8 cellular contexts compared by ENCODE assay signal in the genomic region with DNA sequence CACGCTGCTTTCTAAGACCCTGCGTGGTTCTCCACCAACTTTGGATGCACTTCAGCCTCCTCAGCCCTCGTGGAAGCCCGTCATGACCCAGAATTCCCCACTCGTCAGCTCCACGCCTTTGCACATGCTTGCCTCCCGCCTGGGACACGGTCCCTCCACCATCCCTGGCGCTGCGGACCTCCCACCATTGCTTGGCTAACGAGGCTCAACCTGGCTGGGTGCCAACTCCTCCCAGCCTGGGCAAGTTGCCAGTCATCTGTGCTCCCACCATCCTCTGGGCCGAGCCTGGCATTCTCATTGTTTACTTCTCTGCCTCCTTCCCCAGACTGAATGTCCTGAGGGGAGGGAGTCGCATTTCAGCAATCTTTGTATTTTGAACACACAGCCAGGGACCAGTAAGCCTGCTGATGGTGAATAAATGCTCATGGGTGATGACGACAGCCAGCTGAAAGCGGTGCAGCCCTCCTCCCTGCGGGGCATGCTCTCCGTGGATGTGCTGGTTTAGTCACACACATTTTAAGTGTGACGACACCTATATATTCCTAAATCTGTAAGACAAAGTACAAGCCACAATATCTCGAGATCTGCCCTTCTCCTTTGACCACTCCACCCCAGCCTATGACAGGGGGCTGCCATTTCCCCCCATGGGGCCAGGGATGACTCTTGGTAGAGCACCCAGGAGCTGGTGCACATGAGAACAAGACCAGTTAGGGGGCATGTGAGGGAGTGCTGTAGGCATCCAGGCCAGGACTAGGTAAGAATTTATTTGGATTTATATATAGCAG. TPM values are rescaled to one million over a fixed set of nuclear protein-coding genes. Genes with fewer than 3 reads are reported as not detected.
DNase-seq lines count a peak whose midpoint lies in the region; ATAC-seq, FAIRE-seq and TF ChIP-seq lines count a peak whose summit lies in the region.

No MANE protein-coding gene starts in this region.

- no peak overlapping the region for H3K9ac ChIP-seq in H1 (replicated peaks in 1 of 4; ENCODE audit: extremely low read depth in 1 of 4, low read depth in 3 of 4, low read length in 3 of 4)

- no peak overlapping the region for H2AK5ac ChIP-seq in H1 (ENCODE audit: low read depth, low read length)

- no peaks in the 10 kb centered on the region for H3K23me2 ChIP-seq in H1 (ENCODE audit: low read depth, low read length)

- POLR2A ChIA-PET in H1 (lab: Charles Lee; ENCODE audit: partially characterized antibody): no interaction called here

- no peaks in the 10 kb centered on the region for H3K79me1 ChIP-seq in H1 (ENCODE audit: low read depth, low read length)

- in situ Hi-C loops in KBM-7 (cut with MboI; ENCODE audit: low pct_unique_long_range_greater_than_20kb, low sequenced_read_pairs): no loop called here

- H3K18ac ChIP-seq in H1 (ENCODE audit: extremely low read depth, low read length): no peak overlapping the region

- no peaks in the 10 kb centered on the region for H3F3A ChIP-seq in GM23338 (replicated peaks; ENCODE audit: low read depth)

- H3K27ac ChIP-seq in GM23338 (ENCODE audit: low read depth) (no peak overlapping the region), H1 (ENCODE audit: low read depth, low read length) (no peak overlapping the region)

- no peak overlapping the region for H3K14ac ChIP-seq in H1 (ENCODE audit: insufficient read length)

- H3K4me1 ChIP-seq in GM23338 (ENCODE audit: insufficient read depth) (no peaks in the 10 kb centered on the region), H1 (replicated peaks in 1 of 4; ENCODE audit: control insufficient read depth in 3 of 4, insufficient read depth in 4 of 4, low read length in 3 of 4) (peaks cover 0 to 6% (median 0%) of the 10 kb centered on the region in 4 experiments; a peak in 2 of 7 replicates)

- no peaks in the 10 kb centered on the region for H3K9me3 Mint-ChIP-seq in GM23338

- no peak overlapping the region for H2BK5ac ChIP-seq in H1 (ENCODE audit: low read depth, low read length)

- H3K4me3 Mint-ChIP-seq in GM23338: no peak overlapping the region

- no peak overlapping the region for H2BK15ac ChIP-seq in H1 (ENCODE audit: low read length)

- H4K20me1 ChIP-seq in GM23338 (replicated peaks; ENCODE audit: insufficient read depth): no peaks in the 10 kb centered on the region
- H4K20me1 ChIP-seq in H1 (replicated peaks in 1 of 2; ENCODE audit: control insufficient read depth in 1 of 2, insufficient read depth in 2 of 2, low read length in 2 of 2): no peaks in the 10 kb centered on the region

- no peak for TF ChIP-seq CTCF in GM12864 (IDR thresholded peaks at IDR 0.05; ENCODE audit: low read depth, low read length, missing control alignments)
- TF ChIP-seq CTCF in GM23338 (conservative IDR thresholded peaks at IDR 0.05; ENCODE audit: low read depth in 2 of 2): no peak
- no peak for TF ChIP-seq CTCF in H1 (IDR thresholded peaks at IDR 0.05; ENCODE audit: control extremely low read depth in 1 of 3, insufficient read depth in 1 of 3, low read depth in 1 of 3, low read length in 3 of 3)

- peak; percentile 31 for ATAC-seq in GM23338

- no peaks in the 10 kb centered on the region for H3K36me3 ChIP-seq in GM23338 (ENCODE audit: insufficient read depth)
- H3K36me3 ChIP-seq in H1 (ENCODE audit: control insufficient read depth in 2 of 4, insufficient read depth in 4 of 4, low read length in 3 of 4): no peaks in the 10 kb centered on the region

- peaks cover 3% of the 10 kb centered on the region for H3K27me3 Mint-ChIP-seq in GM23338 (ENCODE audit: insufficient read depth, low read depth, poor library complexity)

- peak overlapping the region; percentile 11; the same call in 1 of the 2 replicates for H4K8ac ChIP-seq in H1 (ENCODE audit: extremely low read depth, insufficient read depth, low read length)

- TF ChIP-seq EP300 in H1 (IDR thresholded peaks at IDR 0.05; ENCODE audit: borderline replicate concordance in 1 of 2, low read depth in 2 of 2, low read length in 2 of 2): no peak

- H3K27ac Mint-ChIP-seq in GM23338: no peak overlapping the region; the same call in 1 of the 2 replicates

- CTCF ChIA-PET in H1 (lab: Charles Lee; ENCODE audit: partially characterized antibody): interaction anchor here (1.0 to 1.5 kb wide), 2 partner anchors 20 to 26 kb away, joined by 3 to 5 read pairs; no protein-coding TSS in a partner anchor

- H2AFZ ChIP-seq in GM23338: no peak overlapping the region
- H2AFZ ChIP-seq in H1 (ENCODE audit: low read length): no peak overlapping the region

- H3K4me3 ChIP-seq in GM12864 (ENCODE audit: low read depth, low read length) (peak overlapping the region; percentile 15), GM23338 (no peak overlapping the region), H1 (ENCODE audit: extremely low read depth in 1 of 4, insufficient read depth in 2 of 4, low read depth in 3 of 4, low read length in 4 of 4) (no peak overlapping the region)

- H2BK20ac ChIP-seq in H1 (ENCODE audit: low read length): no peak overlapping the region

- no peaks in the 10 kb centered on the region for H3K9me2 ChIP-seq in GM23338 (ENCODE audit: insufficient read depth)

- no peak for TF ChIP-seq POLR2A in H1 (IDR thresholded peaks at IDR 0.05; ENCODE audit: control extremely low read depth in 1 of 2, low read depth in 2 of 2, low read length in 2 of 2)

- WGBS in H1 (ENCODE audit: extremely low coverage in 1 of 2, insufficient coverage in 1 of 2, insufficient read length in 1 of 2, insufficient replicate concordance in 2 of 2, low coverage in 1 of 2, low lambda C conversion rate in 2 of 2, missing lambda C conversion rate in 1 of 2), 2 experiments: 88% methylated on average over 19 of the region's 19 CpGs; no CpG with 5 or more reads in 1 of the 2 experiments

- no peak overlapping the region for H2BK120ac ChIP-seq in H1 (replicated peaks; ENCODE audit: low read depth, low read length)

- FAIRE-seq in H1 (lab: Jason Lieb, UNC): no peak

- no peak overlapping the region for H3K56ac ChIP-seq in H1 (replicated peaks; ENCODE audit: insufficient read length, low read depth, low read length)

- no peaks in the 10 kb centered on the region for H3K9me3 ChIP-seq in H1 (ENCODE audit: insufficient read depth in 2 of 2, low read depth in 1 of 2, low read length in 1 of 2)

- no peak overlapping the region for H4K91ac ChIP-seq in H1 (replicated peaks; ENCODE audit: insufficient read length, low read length)

- peaks cover 7% of the 10 kb centered on the region for H3K4me1 Mint-ChIP-seq in GM23338

- no peaks in the 10 kb centered on the region for H3K36me3 Mint-ChIP-seq in GM23338 (ENCODE audit: low read depth)

- no peak for TF ChIP-seq RAD21 in H1 (IDR thresholded peaks at IDR 0.05 in 1 of 2, conservative IDR thresholded peaks at IDR 0.05 in 1 of 2; ENCODE audit: low read depth in 2 of 2, low read length in 2 of 2)

- H3K27me3 ChIP-seq in GM23338 (ENCODE audit: insufficient read depth): no peaks in the 10 kb centered on the region
- H3K27me3 ChIP-seq in H1 (replicated peaks in 1 of 4; ENCODE audit: control insufficient read depth in 3 of 4, extremely low read depth in 1 of 4, insufficient read depth in 3 of 4, low read length in 3 of 4): no peaks in the 10 kb centered on the region

- DNase-seq in GM12864 (ENCODE audit: low read depth) (no peak), GM23338 (ENCODE audit: low spot score) (no peak), KBM-7 (peak; percentile 20), RPMI7951 (ENCODE audit: low read depth) (peak; percentile 96), H1 (ENCODE audit: low read depth in 1 of 2, low spot score in 2 of 2) (no peak), mesenteric fat pad (ENCODE audit: low spot score) (peak; percentile 94), ureter (ENCODE audit: low spot score) (peak; percentile 93)
- no peak for DNase-seq in activated CD4-positive, CD25-positive, alpha-beta regulatory T cell treated with anti-CD3 and anti-CD28 coated beads, Interleukin-2, amount 50 U/mL, for 72 hours

- H3K4me2 ChIP-seq in GM23338 (no peak overlapping the region), H1 (ENCODE audit: insufficient read depth in 1 of 2, low read depth in 2 of 2, low read length in 2 of 2) (no peak overlapping the region)

- H2BK12ac ChIP-seq in H1 (ENCODE audit: low read depth, low read length): no peak overlapping the region

- H3K79me2 ChIP-seq in GM23338 (replicated peaks; ENCODE audit: insufficient read depth): no peaks in the 10 kb centered on the region
- no peaks in the 10 kb centered on the region for H3K79me2 ChIP-seq in H1 (ENCODE audit: control insufficient read depth in 1 of 2, insufficient read depth in 2 of 2, low read length in 2 of 2)

- H4K5ac ChIP-seq in H1 (ENCODE audit: insufficient read length, low read depth, low read length): no peak overlapping the region

- H3K4ac ChIP-seq in H1 (replicated peaks; ENCODE audit: insufficient read length, low read depth, low read length): no peak overlapping the region

- H3K23ac ChIP-seq in H1 (ENCODE audit: insufficient read length): no peak overlapping the region

TF ChIP-seq in GM23338, 12 proteins besides CTCF, POLR2A, EP300 and RAD21 (continues in another document):
- TF ChIP-seq ZNF331 (CRISPR knock-in tag; IDR thresholded peaks at IDR 0.05; ENCODE audit: low read depth): no peak
- no peak for TF ChIP-seq EZH2 (IDR thresholded peaks at IDR 0.05; ENCODE audit: low read depth, unreplicated experiment)
- no peak for TF ChIP-seq CREB1 (CRISPR knock-in tag; IDR thresholded peaks at IDR 0.05; ENCODE audit: low read depth)
- no peak for TF ChIP-seq JUNB (IDR thresholded peaks at IDR 0.05; ENCODE audit: unreplicated experiment)

TF ChIP-seq in H1, 55 proteins besides CTCF, POLR2A, EP300 and RAD21 (continues in another document):
- TF ChIP-seq SAP30 (IDR thresholded peaks at IDR 0.05; ENCODE audit: insufficient read depth, insufficient replicate concordance, low read length) (no peak), CEBPB (IDR thresholded peaks at IDR 0.05; ENCODE audit: low read depth, low read length) (no peak)

RNA-seq across cellular contexts. Expression of a gene that starts 37.6 kb away (rescaled TPM):
- total RNA-seq in GM23338 (2014; rRNA removed; shearing (Covaris generic)): 13.0 and 15.4 TPM in 2 replicates
- polyA plus RNA-seq in GM23338 (2016; fragmentation: Nextera tagmentation; extraction: Ambion mirVana) (2.7 and 2.9 TPM in 2 replicates), H1 (2011; rRNA removed) (6.9 and 7.1 TPM in 2 replicates)
- 0.36 and 0.59 TPM in 2 replicates for total RNA-seq in RPMI7951 (2014; rRNA removed; shearing (Covaris generic))
- total RNA-seq in H1 (2021; fragmentation: NEBNext Ultra II Directional; extraction: Animal tissue kit (Norgen Biotek cat#: 25700)): 20.5 and 20.6 TPM in 2 replicates
- polyA plus RNA-seq in H1 (2011; cell fraction: cytosol; rRNA removed): 5.4 TPM
- 10.9 TPM for polyA plus RNA-seq in H1 (2011; cell fraction: nucleus; rRNA removed)
- 8.6 to 11.9 TPM (median 11.1 TPM) in 4 replicates for polyA plus RNA-seq in H1 (2012, experiment 1 of 2)
- 2.7 TPM for polyA plus RNA-seq in H1 (2012, experiment 2 of 2)
- polyA plus RNA-seq in H1 (2013, experiment 1 of 2): 6.4 TPM
- polyA plus RNA-seq in H1 (2013, experiment 2 of 2): 6.4 TPM
- 25.2 and 26.2 TPM in 2 replicates for polyA minus RNA-seq in H1 (2011; rRNA and poly(A)+ RNA removed)
- polyA minus RNA-seq in H1 (2011; cell fraction: cytosol; rRNA and poly(A)+ RNA removed): 16.0 TPM
- polyA minus RNA-seq in H1 (2011; cell fraction: nucleus; rRNA and poly(A)+ RNA removed): 15.9 TPM
- total RNA-seq in mesenteric fat pad (5.7 TPM), ureter (3.3 TPM)

Comparison
In these comparisons a context has a peak if more than half of its experiments do, and no peak if none do; other contexts are left out.
1. DNase-seq: peak in KBM-7 (single experiment), RPMI7951 (single experiment), mesenteric fat pad (single experiment) and ureter (single experiment); none in GM12864 (single experiment), GM23338 (single experiment), H1 (0 of 2) and activated CD4-positive, CD25-positive, alpha-beta regulatory T cell treated with anti-CD3 and anti-CD28 coated beads, Interleukin-2, amount 50 U/mL, for 72 hours (single experiment).